In genomic region chr2:208999911-209000310, GRCh38 we compare ENCODE assay signal across 30 cellular contexts.
"Had no signal": no experiment of that assay in that cellular context is flagged by ENCODE, and none has a peak within 500 bp of the region (broad histone marks: within the 10 kb centered on the region; RNA-seq: fewer than 3 reads in every experiment).

No MANE protein-coding gene starts in this region.

- H3K4me1 ChIP-seq: Peyer's patch, SJSA1 had no signal

- H3K27me3 Mint-ChIP-seq: activated naive CD4-positive, alpha-beta T cell treated with anti-CD3 and anti-CD28 coated beads, Interleukin-2, amount 50 U/mL, for 24 hours had no signal

- H3K4me3 ChIP-seq: Peyer's patch, SJSA1 had no signal

- DNase-seq: activated CD4-positive, alpha-beta T cell treated with anti-CD3 and anti-CD28 coated beads for 48 hours; activated CD4-positive, alpha-beta T cell treated with anti-CD3 and anti-CD28 coated beads, Interleukin-2, amount 50 U/mL, for 4 hours; activated CD4-positive, CD25-positive, alpha-beta regulatory T cell treated with anti-CD3 and anti-CD28 coated beads, Interleukin-2, amount 50 U/mL, for 72 hours; activated CD8-positive, alpha-beta memory T cell treated with anti-CD3 and anti-CD28 coated beads, Interleukin-2, amount 50 U/mL, for 48 hours; activated CD8-positive, alpha-beta T cell treated with anti-CD3 and anti-CD28 coated beads, Interleukin-2, amount 10 ng/mL, durations not matched to agents 7 days and 5 days; activated effector memory CD4-positive, alpha-beta T cell treated with Interleukin-2 at 50 U/mL for 16 hours; activated naive CD4-positive, alpha-beta T cell; activated T-cell treated with anti-CD3 and anti-CD28 coated beads, Interleukin-2, amount 50 U/mL, for 1 hour; aorta; IMR-90; Kasumi-1; KBM-7; NCI-H1092; NCI-H1417; NCI-H1694; NCI-H2029; NCI-H2107; NCI-H2171 treated with DMSO at 0.1 percent for 48 hours; NCI-H226; NCI-H524; Peyer's patch; Right ventricle myocardium superior; SW 1271 had no signal

- H3K27ac ChIP-seq: Peyer's patch, RWPE1, SJSA1 had no signal

- H3K9me3 Mint-ChIP-seq: activated T-helper 1 cell treated with anti-CD3 and anti-CD28 coated beads, Interleukin-12 subunit alpha, Interleukin-12 subunit beta, Interleukin-2, Interleukin-4 antibody, amounts not matched to agents 30 ng/mL and 10 ng/mL and 1 ng/mL, durations not matched to agents 14 hours and 24 hours and 36 hours had no signal

- H3K27me3 ChIP-seq: Peyer's patch, SJSA1 had no signal

- H3K9me3 ChIP-seq: Peyer's patch, SJSA1 had no signal

- H3K4me3 Mint-ChIP-seq: activated CD8-positive, alpha-beta T cell treated with anti-CD3 and anti-CD28 coated beads, Interleukin-2, amount 10 ng/mL, durations not matched to agents 7 days and 5 days; activated naive CD4-positive, alpha-beta T cell treated with anti-CD3 and anti-CD28 coated beads, Interleukin-2, amount 50 U/mL, for 24 hours; activated T-helper 1 cell treated with anti-CD3 and anti-CD28 coated beads, Interleukin-12 subunit alpha, Interleukin-12 subunit beta, Interleukin-2, Interleukin-4 antibody, amounts not matched to agents 30 ng/mL and 10 ng/mL and 1 ng/mL, durations not matched to agents 14 hours and 24 hours and 36 hours; WTC11 had no signal

- H3K4me1 Mint-ChIP-seq: activated naive CD4-positive, alpha-beta T cell treated with anti-CD3 and anti-CD28 coated beads, Interleukin-2, amount 50 U/mL, for 24 hours; WTC11 had no signal

- ATAC-seq: activated CD8-positive, alpha-beta T cell treated with anti-CD3 and anti-CD28 coated beads, Interleukin-2, amount 10 ng/mL, durations not matched to agents 7 days and 5 days; SK-N-SH treated with all-trans-retinoic acid at 6 μM for 48 hours; WTC11 had no signal

- FAIRE-seq: bronchial epithelial cell had no signal

- H3K36me3 ChIP-seq: Peyer's patch, SJSA1 had no signal

- H3K36me3 Mint-ChIP-seq: activated naive CD4-positive, alpha-beta T cell treated with anti-CD3 and anti-CD28 coated beads, Interleukin-2, amount 50 U/mL, for 24 hours had no signal

- H3K27ac Mint-ChIP-seq: activated CD8-positive, alpha-beta T cell treated with anti-CD3 and anti-CD28 coated beads, Interleukin-2, amount 10 ng/mL, durations not matched to agents 7 days and 5 days; activated naive CD4-positive, alpha-beta T cell treated with anti-CD3 and anti-CD28 coated beads, Interleukin-2, amount 50 U/mL, for 24 hours; activated T-helper 1 cell treated with anti-CD3 and anti-CD28 coated beads, Interleukin-12 subunit alpha, Interleukin-12 subunit beta, Interleukin-2, Interleukin-4 antibody, amounts not matched to agents 30 ng/mL and 10 ng/mL and 1 ng/mL, durations not matched to agents 14 hours and 24 hours and 36 hours; WTC11 had no signal
